ENCODE assay signal across 15 cellular contexts in the genomic region with DNA sequence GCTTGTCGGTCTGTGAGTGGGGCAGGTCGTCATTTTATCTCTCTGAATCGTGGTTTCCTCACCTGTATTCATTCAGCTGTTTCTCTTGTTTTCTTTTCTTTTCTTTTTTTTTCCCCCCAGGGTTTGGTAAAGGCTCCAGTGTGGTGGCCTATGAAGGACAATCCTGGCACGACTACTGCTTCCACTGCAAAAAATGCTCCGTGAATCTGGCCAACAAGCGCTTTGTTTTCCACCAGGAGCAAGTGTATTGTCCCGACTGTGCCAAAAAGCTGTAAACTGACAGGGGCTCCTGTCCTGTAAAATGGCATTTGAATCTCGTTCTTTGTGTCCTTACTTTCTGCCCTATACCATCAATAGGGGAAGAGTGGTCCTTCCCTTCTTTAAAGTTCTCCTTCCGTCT. TPM values are rescaled to one million over a fixed set of nuclear protein-coding genes. Genes with fewer than 3 reads are reported as not detected.
DNase-seq lines count a peak whose midpoint lies in the region; ATAC-seq, FAIRE-seq and TF ChIP-seq lines count a peak whose summit lies in the region.
"Had no signal": no experiment of that assay in that cellular context is flagged by ENCODE, and none has a peak within 500 bp of the region (broad histone marks: within the 10 kb centered on the region; RNA-seq: fewer than 3 reads in every experiment).

No MANE protein-coding gene starts in this region.

- POLR2A ChIA-PET in endothelial cell of umbilical vein (lab: Charles Lee), result no interaction called here

- WGBS in right cardiac atrium, result 40% methylated on average over 9 of the region's 9 CpGs
- 24 to 39% (median 36%) methylated on average over 9 of the region's 9 CpGs for WGBS in psoas muscle, 3 donors
- 54 to 56% (median 55%) methylated on average over 9 of the region's 9 CpGs for WGBS in adrenal gland, 4 donors

- H3K9me1 ChIP-seq in endothelial cell of umbilical vein (replicated peaks; ENCODE audit: control insufficient read depth, extremely low read depth, insufficient read depth, low read length), result no peaks in the 10 kb centered on the region

- TF ChIP-seq POLR2A in endothelial cell of umbilical vein (IDR thresholded peaks at IDR 0.05; ENCODE audit: low read depth, low read length) (no peak), uterus (IDR thresholded peaks at IDR 0.05) (no peak), adrenal gland (IDR thresholded peaks at IDR 0.05) (no peak)

- H3K27me3 ChIP-seq in right cardiac atrium (ENCODE audit: control insufficient read depth, insufficient read depth), result no peaks in the 10 kb centered on the region
- no peaks in the 10 kb centered on the region for H3K27me3 ChIP-seq in endothelial cell of umbilical vein (ENCODE audit: control insufficient read depth in 2 of 2, insufficient read depth in 2 of 2, low read length in 2 of 2)
- H3K27me3 ChIP-seq in psoas muscle (ENCODE audit: insufficient read depth in 3 of 3, low read length in 2 of 3), result no peaks in the 10 kb centered on the region
- no peaks in the 10 kb centered on the region for H3K27me3 ChIP-seq in uterus
- H3K27me3 ChIP-seq in adrenal gland, result peaks cover 11% of the 10 kb centered on the region
- no peaks in the 10 kb centered on the region for H3K27me3 ChIP-seq in H7 (ENCODE audit: control insufficient read depth, insufficient read depth, low read length)
- H3K27me3 ChIP-seq: foreskin keratinocyte, neural progenitor cell, suprapubic skin had no signal

- FAIRE-seq in endothelial cell of umbilical vein (lab: Jason Lieb, UNC), result peak; percentile 63
- FAIRE-seq: K562 had no signal

- TF ChIP-seq CTCF in endothelial cell of umbilical vein (IDR thresholded peaks at IDR 0.05; ENCODE audit: extremely low read depth in 1 of 2, insufficient read depth in 1 of 2, low read depth in 1 of 2, low read length in 2 of 2), result no peak
- no peak for TF ChIP-seq CTCF in psoas muscle (IDR thresholded peaks at IDR 0.05)
- TF ChIP-seq CTCF in uterus (IDR thresholded peaks at IDR 0.05), result no peak
- TF ChIP-seq CTCF in adrenal gland (IDR thresholded peaks at IDR 0.05), result no peak

- no peaks in the 10 kb centered on the region for H3K9me3 ChIP-seq in right cardiac atrium (ENCODE audit: control insufficient read depth, low read length)
- no peaks in the 10 kb centered on the region for H3K9me3 ChIP-seq in endothelial cell of umbilical vein (replicated peaks; ENCODE audit: control insufficient read depth, insufficient read depth, low read length)
- no peaks in the 10 kb centered on the region for H3K9me3 ChIP-seq in psoas muscle
- no peaks in the 10 kb centered on the region for H3K9me3 ChIP-seq in uterus
- H3K9me3 ChIP-seq in adrenal gland (replicated peaks in 1 of 3), result no peaks in the 10 kb centered on the region
- H3K9me3 ChIP-seq: suprapubic skin had no signal

- H2AFZ ChIP-seq in endothelial cell of umbilical vein (ENCODE audit: low read depth, low read length), result no peak overlapping the region
- H2AFZ ChIP-seq: neural progenitor cell had no signal

- H3K36me3 ChIP-seq in endothelial cell of umbilical vein (ENCODE audit: control insufficient read depth in 2 of 2, extremely low read depth in 1 of 2, insufficient read depth in 2 of 2, low read length in 2 of 2) (no peaks in the 10 kb centered on the region), psoas muscle (ENCODE audit: insufficient read depth in 1 of 2, low read depth in 1 of 2) (peaks cover 2 to 56% of the 10 kb centered on the region in 2 donors), uterus (no peaks in the 10 kb centered on the region), adrenal gland (replicated peaks in 1 of 2) (peaks cover 0 to 4% of the 10 kb centered on the region in 2 donors), H7 (replicated peaks; ENCODE audit: control insufficient read depth, insufficient read depth, low read length) (no peaks in the 10 kb centered on the region; the same call in 1 of the 2 replicates)
- H3K36me3 ChIP-seq: neural progenitor cell, WERI-Rb-1 had no signal

- H3K27ac ChIP-seq in right cardiac atrium (ENCODE audit: low read length), result peak overlapping the region; percentile 30
- no peak overlapping the region for H3K27ac ChIP-seq in endothelial cell of umbilical vein (ENCODE audit: insufficient read depth, low read depth, low read length)
- peak overlapping the region; percentile 95 for H3K27ac ChIP-seq in psoas muscle
- peak overlapping the region; percentile 81 to 87 for H3K27ac ChIP-seq in uterus
- no peak overlapping the region for H3K27ac ChIP-seq in adrenal gland
- H3K27ac ChIP-seq: foreskin keratinocyte, neural progenitor cell, WERI-Rb-1 had no signal

- DNase-seq in right cardiac atrium, result no peak
- no peak for DNase-seq in Right ventricle myocardium inferior (ENCODE audit: missing footprints)
- DNase-seq in endothelial cell of umbilical vein (ENCODE audit: low read depth, low spot score), result no peak
- DNase-seq in psoas muscle, result no peak
- no peak for DNase-seq in uterus
- no peak for DNase-seq in adrenal gland
- DNase-seq in NCI-H1694 treated with DMSO at 0.1 percent for 48 hours (lab: John Stamatoyannopoulos, UW), result no peak
- no peak for DNase-seq in H7
- DNase-seq: foreskin keratinocyte had no signal

- no peaks in the 10 kb centered on the region for H3K79me2 ChIP-seq in endothelial cell of umbilical vein (ENCODE audit: control insufficient read depth, insufficient read depth, low read length)

- no peak overlapping the region for H3K4me2 ChIP-seq in endothelial cell of umbilical vein (ENCODE audit: insufficient read depth, low read length)
- H3K4me2 ChIP-seq: neural progenitor cell had no signal

- H3K4me3 ChIP-seq in right cardiac atrium (ENCODE audit: low read length) (no peak overlapping the region), endothelial cell of umbilical vein (replicated peaks in 1 of 3; ENCODE audit: insufficient read depth in 1 of 3, low read depth in 1 of 3, low read length in 3 of 3) (no peak overlapping the region), psoas muscle (no peak overlapping the region), uterus (no peak overlapping the region), adrenal gland (no peak overlapping the region), H7 (ENCODE audit: insufficient read depth, low read depth, low read length) (no peak overlapping the region)
- H3K4me3 ChIP-seq: K562, neural progenitor cell, skin epidermis, suprapubic skin had no signal

- no TSS peak for BruUV-seq in endothelial cell of umbilical vein (replicated peaks; lab: Mats Ljungman, UMichigan)

- H3K9ac ChIP-seq in endothelial cell of umbilical vein (replicated peaks; ENCODE audit: extremely low read depth, insufficient read depth, low read length), result no peak overlapping the region
- H3K9ac ChIP-seq: neural progenitor cell had no signal

- intact Hi-C loops in right cardiac atrium (cut with DNase I) (loop anchor here (5.0 to 10.0 kb wide), 4 partner anchors 37 to 185 kb away; no protein-coding TSS in a partner anchor), Right ventricle myocardium inferior (cut with DNase I) (loop anchor here (2.0 to 5.0 kb wide), 2 partner anchors 41 to 182 kb away; no protein-coding TSS in a partner anchor), endothelial cell of umbilical vein (cut with micrococcal nuclease) (loop anchor here (1.0 kb wide), 2 partner anchors 40 to 181 kb away; no protein-coding TSS in a partner anchor), psoas muscle (cut with DNase I) (loop anchor here in 1 of 2 donors (2.0 to 5.0 kb wide), 2 partner anchors 37 to 181 kb away; no protein-coding TSS in a partner anchor), uterus (cut with DNase I; ENCODE audit: low total_unique reads) (loop anchor here (10.0 kb wide), 1 partner anchor 185 kb away; no protein-coding TSS in a partner anchor), adrenal gland (cut with DNase I) (loop anchor here in 1 of 2 donors (5.0 kb wide), 1 partner anchor 42 kb away; no protein-coding TSS in a partner anchor)

- no peaks in the 10 kb centered on the region for H4K20me1 ChIP-seq in endothelial cell of umbilical vein (replicated peaks; ENCODE audit: control insufficient read depth, extremely low read depth, insufficient read depth, low read length)

- ATAC-seq in right cardiac atrium (no peak), Right ventricle myocardium inferior (no peak), psoas muscle (no peak)
- ATAC-seq: activated T-helper 17 cell treated with anti-CD3 and anti-CD28 coated beads, Interleukin-2, amount 50 U/mL, for 72 hours had no signal

- dilution Hi-C loops in endothelial cell of umbilical vein (cut with MboI; ENCODE audit: extremely low pct_ligation_motif_present, low sequenced_read_pairs), result no loop called here

- H3K4me1 ChIP-seq in right cardiac atrium (ENCODE audit: control insufficient read depth, insufficient read depth, low read length) (peaks cover 2% of the 10 kb centered on the region), endothelial cell of umbilical vein (ENCODE audit: control insufficient read depth, extremely low read depth, insufficient read depth, low read length) (peaks cover 4% of the 10 kb centered on the region), psoas muscle (peaks cover 9% of the 10 kb centered on the region), uterus (peaks cover 0 to 3% of the 10 kb centered on the region in 2 donors), adrenal gland (replicated peaks in 1 of 2) (no peaks in the 10 kb centered on the region)
- H3K4me1 ChIP-seq: foreskin keratinocyte, neural progenitor cell had no signal

- CTCF ChIA-PET in endothelial cell of umbilical vein (lab: Charles Lee), result interaction anchor here (1.0 to 4.3 kb wide), 15 partner anchors 10 to 184 kb away, joined by 3 to 134 read pairs (median 5); no protein-coding TSS in a partner anchor

TF ChIP-seq in endothelial cell of umbilical vein, 7 proteins besides CTCF, POLR2A, EP300 and RAD21 (continues in another document):
- TF ChIP-seq FOS (IDR thresholded peaks at IDR 0.05; ENCODE audit: borderline replicate concordance, insufficient read depth, low read length), result no peak

RNA-seq across cellular contexts. Expression of gene MAP7D3, which starts 41.4 kb away (rescaled TPM):
- total RNA-seq in right cardiac atrium (10 to 100 TPM in 3 of 4 donors, 1 to 10 TPM in 1; 8.7 to 13.8 (median 12.0) TPM), Right ventricle myocardium inferior (13.5 TPM), endothelial cell of umbilical vein (20.0 and 22.8 TPM in 2 replicates), psoas muscle (10 to 100 TPM in 3 of 4 donors, 1 to 10 TPM in 1; 7.6 to 14.8 (median 10.6) TPM), uterus (10 to 100 TPM; 13.8 to 28.5 (median 20.4) TPM), adrenal gland (10 to 100 TPM in 2 of 8 donors, 1 to 10 TPM in 6; 5.9 to 11.3 (median 7.9) TPM)
- polyA plus RNA-seq in right cardiac atrium (5.9 TPM), endothelial cell of umbilical vein (5.6 and 6.5 TPM in 2 replicates), psoas muscle (1 to 10 TPM; 4.6 to 8.0 (median 6.2) TPM), adrenal gland (10 to 100 TPM in 2 of 3 donors, 1 to 10 TPM in 1; 6.7 to 14.9 (median 11.8) TPM)
- polyA plus RNA-seq in endothelial cell of umbilical vein (2011; cell fraction: cytosol; rRNA removed), result 11.1 TPM in 2 replicates
- polyA plus RNA-seq in endothelial cell of umbilical vein (2011; cell fraction: nucleus; rRNA removed), result 17.7 and 18.9 TPM in 2 replicates
- 24.5 and 27.5 TPM in 2 replicates for polyA plus RNA-seq in endothelial cell of umbilical vein (2012)
- 12.9 and 15.3 TPM in 2 replicates for polyA minus RNA-seq in endothelial cell of umbilical vein
- 9.1 TPM for polyA minus RNA-seq in endothelial cell of umbilical vein (2011; cell fraction: cytosol; rRNA and poly(A)+ RNA removed)
- polyA minus RNA-seq in endothelial cell of umbilical vein (2011; cell fraction: nucleus; rRNA and poly(A)+ RNA removed), result 13.7 and 21.1 TPM in 2 replicates
- 7.6 and 11.5 TPM in 2 replicates for total RNA-seq in H7 (2014; rRNA removed; shearing (Covaris generic))

Comparison
In these comparisons a context has a peak if more than half of its experiments do, and no peak if none do; other contexts are left out.
1. H3K27ac ChIP-seq: peak in right cardiac atrium (single experiment), psoas muscle (single experiment) and uterus (2 of 2); none in endothelial cell of umbilical vein (single experiment) and adrenal gland (0 of 5).